In genomic region chr10:28790146-28790545, GRCh38 we compare ENCODE assay signal across 14 cellular contexts.
DNase-seq lines count a peak whose midpoint lies in the region; ATAC-seq and TF ChIP-seq lines count a peak whose summit lies in the region.
"Had no signal": no experiment of that assay in that cellular context is flagged by ENCODE, and none has a peak within 500 bp of the region (broad histone marks: within the 10 kb centered on the region; RNA-seq: fewer than 3 reads in every experiment).

No MANE protein-coding gene starts in this region.

- peak overlapping the region; percentile 29 for H3K9ac ChIP-seq in OCI-LY3 (ENCODE audit: low read length)
- H3K9ac ChIP-seq: KMS-11 had no signal

- no peaks in the 10 kb centered on the region for H3K79me2 ChIP-seq in OCI-LY3 (ENCODE audit: low read length)

- no peaks in the 10 kb centered on the region for H3K36me3 ChIP-seq in OCI-LY3 (replicated peaks; ENCODE audit: low read depth, low read length)

- peak overlapping the region; percentile 68 for H3K4me3 ChIP-seq in OCI-LY3 (ENCODE audit: low read length)

- H3K9me3 ChIP-seq in OCI-LY3 (ENCODE audit: insufficient read depth, low read length), result no peaks in the 10 kb centered on the region

- no peak for ATAC-seq in HG02798 (IDR thresholded peaks at IDR 0.05; ENCODE audit: poor library complexity, unreplicated experiment)

- intact Hi-C loops in posterior vena cava (cut with DNase I), result no loop called here

- H3K4me2 ChIP-seq in OCI-LY3 (ENCODE audit: low read length), result peak overlapping the region; percentile 93
- H3K4me2 ChIP-seq: KMS-11 had no signal

- H2AFZ ChIP-seq in OCI-LY3 (ENCODE audit: low read depth, low read length), result peak overlapping the region; percentile 41; the same call in 1 of the 2 replicates

- H3K4me1 ChIP-seq in OCI-LY3 (ENCODE audit: low read length), result peaks cover 47% of the 10 kb centered on the region

- H3K27me3 ChIP-seq in OCI-LY3 (ENCODE audit: low read depth, low read length), result no peaks in the 10 kb centered on the region
- no peaks in the 10 kb centered on the region for H3K27me3 ChIP-seq in layer of hippocampus (ENCODE audit: control insufficient read depth, insufficient read depth, low read length)

- peak; percentile 30 for DNase-seq in COLO668 (lab: John Stamatoyannopoulos, UW; ENCODE audit: unreplicated experiment)
- DNase-seq in DMS53 treated with DMSO at 0.1 percent for 48 hours (lab: John Stamatoyannopoulos, UW; ENCODE audit: unreplicated experiment), result peak; percentile 66
- no peak for DNase-seq in posterior vena cava (ENCODE audit: low spot score)
- no peak for DNase-seq in NCI-H226
- DNase-seq: CD8-positive, alpha-beta memory T cell; HFFc6; NCI-H1105; NCI-H187 treated with DMSO at 0.1 percent for 48 hours; NCI-H2227 treated with DMSO at 0.1 percent for 48 hours had no signal

- no peak for TF ChIP-seq CTCF in OCI-LY3 (IDR thresholded peaks at IDR 0.05; ENCODE audit: low read depth, low read length)

- H3K27ac ChIP-seq in OCI-LY3 (ENCODE audit: low read length) (peak overlapping the region; percentile 94), layer of hippocampus (ENCODE audit: low read depth, low read length) (peak overlapping the region; percentile 87)
- H3K27ac ChIP-seq: KMS-11, RWPE1 had no signal

- no peaks in the 10 kb centered on the region for H4K20me1 ChIP-seq in OCI-LY3 (ENCODE audit: insufficient read depth, low read length)

Comparison
In these comparisons a context has a peak if more than half of its experiments do, and no peak if none do; other contexts are left out.
1. DNase-seq: peak in COLO668 (single experiment) and DMS53 treated with DMSO at 0.1 percent for 48 hours (single experiment); none in posterior vena cava (single experiment) and NCI-H226 (single experiment).